Comparison of ENCODE assay signal across 11 cellular contexts in genomic region chr12:125836647-125837046, GRCh38.
"Had no signal": no experiment of that assay in that cellular context is flagged by ENCODE, and none has a peak within 500 bp of the region (broad histone marks: within the 10 kb centered on the region; RNA-seq: fewer than 3 reads in every experiment).

No MANE protein-coding gene starts in this region.

- H2AFZ ChIP-seq: GM23248, GM23338 had no signal

- DNase-seq: GM23248, GOT3, H7, H9, HCEC 1CT, HFFc6 had no signal

- H3K4me2 ChIP-seq: GM23338 had no signal

- FAIRE-seq: H1, H54 had no signal

- H3K4me3 ChIP-seq: GM23248, GM23338, HAP-1 had no signal

- H3K9ac ChIP-seq: GM23248 had no signal

- H3K36me3 ChIP-seq: HAP-1 had no signal

- H3K27ac ChIP-seq: GM23248 had no signal

- H3K4me1 ChIP-seq: HAP-1 had no signal

- H3K9me3 ChIP-seq: HAP-1 had no signal

- ATAC-seq: GM23338, HCT116 had no signal
